Comparison of ENCODE assay signal across 8 cellular contexts in the genomic region with DNA sequence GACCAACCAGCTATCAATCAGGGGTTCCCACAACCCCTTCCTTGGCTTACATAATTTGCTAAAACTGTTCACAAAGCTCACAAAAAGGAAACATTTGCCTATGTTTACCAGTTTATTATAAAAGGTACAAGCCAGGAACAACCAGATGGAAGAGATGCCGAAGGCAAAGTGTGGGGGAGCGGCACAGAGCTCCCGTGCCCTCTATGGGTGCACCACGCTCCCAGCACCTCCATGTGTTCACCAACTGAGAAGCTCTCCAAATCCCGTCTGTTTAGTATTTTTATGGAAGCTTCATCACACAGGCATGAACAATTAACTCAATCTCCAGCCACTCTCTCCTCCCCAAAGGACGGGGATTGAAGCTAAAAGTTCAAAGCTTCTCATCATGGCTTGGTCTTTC.
"Had no signal": no experiment of that assay in that cellular context is flagged by ENCODE, and none has a peak within 500 bp of the region (broad histone marks: within the 10 kb centered on the region; RNA-seq: fewer than 3 reads in every experiment).

No MANE protein-coding gene starts in this region.

- ATAC-seq: HepG2, K562 had no signal

- H3K9ac ChIP-seq: KMS-11 had no signal

- DNase-seq: IMR-90, KBM-7, KG1 had no signal

- H3K4me2 ChIP-seq: KMS-11 had no signal

- FAIRE-seq: HepG2, HTR-8/SVneo, K562 had no signal

- H3K27ac ChIP-seq: HL-60, KMS-11 had no signal

- H3K4me3 ChIP-seq: K562 had no signal
